In genomic region chr13:111519041-111519440, GRCh38 we compare ENCODE assay signal across 26 cellular contexts.
"Had no signal": no experiment of that assay in that cellular context is flagged by ENCODE, and none has a peak within 500 bp of the region (broad histone marks: within the 10 kb centered on the region; RNA-seq: fewer than 3 reads in every experiment).

No MANE protein-coding gene starts in this region.

- FAIRE-seq: TTC549 had no signal

- H3K9me3 ChIP-seq: Peyer's patch, SJSA1, SK-N-SH had no signal

- H3K4me1 Mint-ChIP-seq: activated CD4-positive, alpha-beta T cell treated with anti-CD3 and anti-CD28 coated beads, Interleukin-2, amount 10 ng/mL, durations not matched to agents 24 days and 14 days; activated naive CD8-positive, alpha-beta T cell treated with anti-CD3 and anti-CD28 coated beads for 36 hours; activated T-helper 17 cell treated with anti-CD3 and anti-CD28 coated beads, Interleukin-2, amount 50 U/mL, for 72 hours had no signal

- H3K27me3 ChIP-seq: brain microvascular endothelial cell, Peyer's patch had no signal

- H3K9ac ChIP-seq: SK-N-SH had no signal

- H3K27ac Mint-ChIP-seq: activated CD8-positive, alpha-beta T cell treated with anti-CD3 and anti-CD28 coated beads for 36 hours; activated naive CD8-positive, alpha-beta T cell treated with anti-CD3 and anti-CD28 coated beads for 36 hours; activated T-cell treated with anti-CD3 and anti-CD28 coated beads, Interleukin-2, amount 50 U/mL, for 72 hours; activated T-helper 17 cell treated with anti-CD3 and anti-CD28 coated beads, Interleukin-2, amount 50 U/mL, for 72 hours; T-helper 1 cell treated with Interleukin-12 subunit alpha and Interleukin-12 subunit beta and Interleukin-4 antibody, amounts not matched to agents 30 μg/mL and 1 μg/mL, for 36 hours; T-helper 2 cell treated with Interferon-gamma antibody and Interleukin-4, amounts not matched to agents 5 μg/mL and 100 μg/mL, for 36 hours had no signal

- H3K9me3 Mint-ChIP-seq: activated CD4-positive, alpha-beta T cell treated with anti-CD3 and anti-CD28 coated beads, Interleukin-2, amount 10 ng/mL, durations not matched to agents 24 days and 14 days; activated CD8-positive, alpha-beta T cell treated with anti-CD3 and anti-CD28 coated beads for 36 hours; activated naive CD8-positive, alpha-beta T cell treated with anti-CD3 and anti-CD28 coated beads for 36 hours; activated T-cell treated with anti-CD3 and anti-CD28 coated beads, Interleukin-2, amount 50 U/mL, for 72 hours; activated T-helper 17 cell treated with anti-CD3 and anti-CD28 coated beads, Interleukin-2, amount 50 U/mL, for 72 hours; T-helper 1 cell treated with Interleukin-12 subunit alpha and Interleukin-12 subunit beta and Interleukin-4 antibody, amounts not matched to agents 30 μg/mL and 1 μg/mL, for 36 hours; T-helper 2 cell treated with Interferon-gamma antibody and Interleukin-4, amounts not matched to agents 5 μg/mL and 100 μg/mL, for 36 hours had no signal

- ATAC-seq: activated CD8-positive, alpha-beta T cell treated with anti-CD3 and anti-CD28 coated beads for 36 hours; activated T-cell treated with anti-CD3 and anti-CD28 coated beads, Interleukin-2, amount 50 U/mL, for 72 hours; activated T-helper 17 cell treated with anti-CD3 and anti-CD28 coated beads, Interleukin-2, amount 50 U/mL, for 72 hours; PC-3 had no signal

- H3K27me3 Mint-ChIP-seq: activated CD4-positive, alpha-beta T cell treated with anti-CD3 and anti-CD28 coated beads, Interleukin-2, amount 10 ng/mL, durations not matched to agents 24 days and 14 days; activated naive CD8-positive, alpha-beta T cell treated with anti-CD3 and anti-CD28 coated beads for 36 hours had no signal

- H3K4me3 Mint-ChIP-seq: activated CD4-positive, alpha-beta T cell treated with anti-CD3 and anti-CD28 coated beads, Interleukin-2, amount 10 ng/mL, durations not matched to agents 24 days and 14 days; activated CD8-positive, alpha-beta T cell treated with anti-CD3 and anti-CD28 coated beads for 36 hours; activated naive CD8-positive, alpha-beta T cell treated with anti-CD3 and anti-CD28 coated beads for 36 hours; activated T-cell treated with anti-CD3 and anti-CD28 coated beads, Interleukin-2, amount 50 U/mL, for 72 hours; activated T-helper 17 cell treated with anti-CD3 and anti-CD28 coated beads, Interleukin-2, amount 50 U/mL, for 72 hours; T-helper 1 cell treated with Interleukin-12 subunit alpha and Interleukin-12 subunit beta and Interleukin-4 antibody, amounts not matched to agents 30 μg/mL and 1 μg/mL, for 36 hours; T-helper 2 cell treated with Interferon-gamma antibody and Interleukin-4, amounts not matched to agents 5 μg/mL and 100 μg/mL, for 36 hours had no signal

- DNase-seq: activated CD4-positive, alpha-beta T cell treated with anti-CD3 and anti-CD28 coated beads, Interleukin-2, amount 10 ng/mL, durations not matched to agents 24 days and 14 days; activated CD4-positive, alpha-beta T cell treated with anti-CD3 and anti-CD28 coated beads, Interleukin-2, amount 50 U/mL, for 4 hours; activated CD8-positive, alpha-beta T cell treated with anti-CD3 and anti-CD28 coated beads for 36 hours; activated effector memory CD4-positive, alpha-beta T cell treated with anti-CD3 and anti-CD28 coated beads, Interleukin-2, amount 50 U/mL, for 16 hours; activated naive CD4-positive, alpha-beta T cell; activated naive CD4-positive, alpha-beta T cell treated with anti-CD3 and anti-CD28 coated beads, Interleukin-2, amount 50 U/mL, for 16 hours; activated naive CD8-positive, alpha-beta T cell treated with anti-CD3 and anti-CD28 coated beads for 36 hours; activated T-cell treated with anti-CD3 and anti-CD28 coated beads, Interleukin-2, amount 50 U/mL, for 1 hour; activated T-cell treated with anti-CD3 and anti-CD28 coated beads, Interleukin-2, amount 50 U/mL, for 72 hours; amniotic stem cell; brain microvascular endothelial cell; Karpas-422; KBM-7; NCI-H1105 treated with DMSO at 0.1 percent for 48 hours; NCI-H1694; NCI-H2081 treated with DMSO at 0.1 percent for 48 hours; NCI-H524 treated with DMSO at 0.1 percent for 48 hours; NK-92 treated with Interleukin-12 subunit alpha and Interleukin-12 subunit beta, amount 100 ng/mL, for 24 hours; PC-3; SK-N-SH had no signal

- H3K4me1 ChIP-seq: Peyer's patch had no signal

- H3K27ac ChIP-seq: brain microvascular endothelial cell, Peyer's patch, SJSA1 had no signal

- H3K36me3 Mint-ChIP-seq: activated naive CD8-positive, alpha-beta T cell treated with anti-CD3 and anti-CD28 coated beads for 36 hours had no signal

- H3K4me3 ChIP-seq: Peyer's patch, SJSA1 had no signal

- H3K36me3 ChIP-seq: brain microvascular endothelial cell, Peyer's patch, SJSA1 had no signal
